8 cellular contexts compared by ENCODE assay signal in the genomic region with DNA sequence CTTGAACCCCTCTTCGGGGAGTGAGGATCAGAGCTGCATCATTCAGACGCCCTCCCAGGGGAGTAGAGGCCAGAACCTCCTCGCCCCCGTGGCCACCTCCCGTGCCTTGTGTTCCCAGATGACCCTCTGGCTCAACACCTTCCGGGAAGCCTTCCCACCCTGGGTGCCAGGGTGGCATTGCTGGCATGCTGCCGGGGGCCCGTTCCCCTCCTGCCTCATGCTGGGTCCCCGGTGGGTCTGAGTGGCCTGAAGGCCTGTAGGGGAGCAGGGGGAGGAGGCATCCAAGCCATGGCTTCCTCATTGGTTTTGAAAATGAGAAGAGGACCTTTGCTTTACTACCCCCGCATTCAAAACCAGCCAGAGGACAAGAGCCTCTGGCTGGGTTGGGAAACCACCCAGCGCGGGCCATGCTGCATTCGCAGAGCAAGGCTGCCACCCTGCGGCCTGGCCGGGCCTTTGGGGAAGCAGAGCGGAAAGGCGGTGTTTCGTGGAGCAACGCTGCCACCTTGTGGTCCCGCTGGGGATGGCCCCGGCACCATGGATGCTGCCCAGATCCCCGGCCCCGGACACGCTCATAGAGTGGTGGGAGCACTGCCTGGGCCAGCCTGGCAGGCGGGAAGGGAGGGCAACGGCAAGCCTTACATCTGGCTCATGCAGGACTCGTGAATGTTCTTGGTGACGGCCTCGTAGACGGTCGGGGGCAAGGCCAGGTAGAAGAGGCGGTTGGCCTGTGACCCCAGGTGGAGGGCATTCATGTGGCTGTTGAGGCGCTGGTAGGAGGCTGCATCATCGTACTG. TPM values are rescaled to one million over a fixed set of nuclear protein-coding genes. Genes with fewer than 3 reads are reported as not detected.
DNase-seq lines count a peak whose midpoint lies in the region; ATAC-seq lines count a peak whose summit lies in the region.

No MANE protein-coding gene starts in this region.

- DNase-seq in AML-193 (lab: John Stamatoyannopoulos, UW) (peak; percentile 63 to 68), NCI-H446 treated with DMSO at 0.1 percent for 48 hours (lab: John Stamatoyannopoulos, UW) (peak; percentile 40), left colon (peak; percentile 82 to 93)
- peak; percentile 88 for DNase-seq in central memory CD4-positive, alpha-beta T cell
- peak; percentile 80 to 82 for DNase-seq in stimulated activated CD4-positive, alpha-beta T cell treated with anti-CD3 and anti-CD28 coated beads, Interleukin-4, amount 100 ng/mL, for 4 hours

- intact Hi-C loops in left colon (cut with DNase I, micrococcal nuclease) = no loop called here

- ATAC-seq in GM19023 (IDR thresholded peaks at IDR 0.05; ENCODE audit: unreplicated experiment) (peak; percentile 92), HG03175 (IDR thresholded peaks at IDR 0.05; ENCODE audit: unreplicated experiment) (peak; percentile 80), left colon (peak; percentile 95)
- peak; percentile 95 to 96 for ATAC-seq in activated CD4-positive, CD25-positive, alpha-beta regulatory T cell treated with anti-CD3 and anti-CD28 coated beads, Interleukin-2, amount 50 U/mL, for 24 hours

RNA-seq across cellular contexts. Expression of a gene that starts 11.9 kb away (rescaled TPM):
- 10 to 100 TPM; 30.5 to 34.2 TPM for total RNA-seq in left colon

RNA-seq across cellular contexts. Expression of a gene that starts 12.7 kb away (rescaled TPM):
- 10 to 100 TPM; 26.5 to 29.1 TPM for total RNA-seq in left colon

RNA-seq across cellular contexts. Expression of a gene that starts 18.7 kb away (rescaled TPM):
- 10 to 100 TPM; 64.3 to 75.0 TPM for total RNA-seq in left colon

RNA-seq across cellular contexts. Expression of a gene that starts 44.3 kb away (rescaled TPM):
- 10 to 100 TPM; 23.8 to 30.0 TPM for total RNA-seq in left colon

RNA-seq across cellular contexts. Expression of a gene that starts 48.3 kb away (rescaled TPM):
- total RNA-seq in left colon = 10 to 100 TPM; 30.5 to 34.5 TPM

Comparison
In these comparisons a context has a peak if more than half of its experiments do, and no peak if none do; other contexts are left out.
1. Peak in every context shown above with its lines: DNase-seq and ATAC-seq.